8 cellular contexts compared by ENCODE assay signal in genomic region chr10:102713814-102714620, GRCh38. TPM values are rescaled to one million over a fixed set of nuclear protein-coding genes. Genes with fewer than 3 reads are reported as not detected.
A peak's percentile ranks its signal among the peaks of the same experiment; 100 is the strongest.
DNase-seq lines count a peak whose midpoint lies in the region; ATAC-seq and TF ChIP-seq lines count a peak whose summit lies in the region.

Gene ARL3 (minus strand): TSS chr10:102714397. CDS start chr10:102714275, 122 bp downstream.

- peak within 1 kb of the TSS; percentile 89 for H3K4me3 Mint-ChIP-seq in type B pancreatic cell

- no peaks in the 10 kb centered on the region for H3K36me3 ChIP-seq in adipocyte (ENCODE audit: control insufficient read depth, insufficient read depth, low read length, severe bottlenecking)
- H3K36me3 ChIP-seq in heart left ventricle, result no peaks in the 10 kb centered on the region

- no peaks in the 10 kb centered on the region for H3K9me3 ChIP-seq in adipocyte (ENCODE audit: control insufficient read depth, low read length)
- H3K9me3 ChIP-seq in heart left ventricle, result no peaks in the 10 kb centered on the region

- H3K4me1 ChIP-seq in adipocyte (ENCODE audit: control insufficient read depth, insufficient read depth, low read length) (peaks cover 31% of the 10 kb centered on the region), heart left ventricle (peaks cover 0 to 46% (median 22%) of the 10 kb centered on the region in 12 donors)

- H3K4me3 ChIP-seq in GM12875 (ENCODE audit: low read depth, low read length), result peak within 1 kb of the TSS; percentile 90
- H3K4me3 ChIP-seq in adipocyte (ENCODE audit: low read length), result peak within 1 kb of the TSS; percentile 94
- H3K4me3 ChIP-seq in heart left ventricle, result peak within 1 kb of the TSS; percentile 70 to 100 (median 90)

- intact Hi-C loops in heart left ventricle (cut with DNase I), result loop anchor here in 6 of 10 donors (2.0 to 10.0 kb wide), 6 partner anchors 37 to 621 kb away; partner anchors contain the start of gene TRIM8 (in 2 of the 6)

- DNase-seq in NCI-H1417 treated with DMSO at 0.1 percent for 48 hours (lab: John Stamatoyannopoulos, UW) (peak; percentile 54), SW 1271 (lab: John Stamatoyannopoulos, UW) (peak; percentile 92 to 96), adipocyte (ENCODE audit: low read depth) (peak; percentile 99), heart left ventricle (peak; percentile 97 to 99 (median 99)), pons (ENCODE audit: low spot score) (peak; percentile 98), type B pancreatic cell (ENCODE audit: extremely low spot score, unreplicated experiment) (peak; percentile 96)

- WGBS in heart left ventricle, 4 donors, result 0 to 1% (median 0%) methylated on average over 34 to 62 of the region's 62 CpGs

- H3K9ac ChIP-seq in adipocyte (ENCODE audit: low read length), result peak within 1 kb of the TSS; percentile 91

- ATAC-seq in HG02763 (IDR thresholded peaks at IDR 0.05; ENCODE audit: unreplicated experiment), result peak; percentile 85
- peak; percentile 98 to 99 (median 98) for ATAC-seq in heart left ventricle

- no peaks in the 10 kb centered on the region for H3K27me3 Mint-ChIP-seq in type B pancreatic cell

- peak within 1 kb of the TSS; percentile 2 to 92 (median 83) for H3K27ac ChIP-seq in heart left ventricle

- peaks cover 8% of the 10 kb centered on the region for H3K36me3 Mint-ChIP-seq in type B pancreatic cell

- peak within 1 kb of the TSS; percentile 80 for H3K27ac Mint-ChIP-seq in type B pancreatic cell

- no peaks in the 10 kb centered on the region for H3K9me3 Mint-ChIP-seq in type B pancreatic cell

- peak in 1 of 2 donors; percentile 74 for TF ChIP-seq POLR2A in heart left ventricle (IDR thresholded peaks at IDR 0.05)

- TF ChIP-seq CTCF in GM12875 (IDR thresholded peaks at IDR 0.05; ENCODE audit: borderline replicate concordance, insufficient read depth, low read depth, low read length) (no peak; the same call in 1 of the 2 replicates), heart left ventricle (IDR thresholded peaks at IDR 0.05) (peak in 7 of 12 donors; percentile 1 to 46 (median 38)), type B pancreatic cell (conservative IDR thresholded peaks at IDR 0.05) (peak; percentile 84)

- H3K4me1 Mint-ChIP-seq in type B pancreatic cell (ENCODE audit: unreplicated experiment), result peaks cover 52% of the 10 kb centered on the region

- H3K27me3 ChIP-seq in adipocyte (replicated peaks; ENCODE audit: control insufficient read depth, insufficient read depth, low read length) (no peaks in the 10 kb centered on the region), heart left ventricle (no peaks in the 10 kb centered on the region)

RNA-seq across cellular contexts. Expression of gene ARL3, which starts in this region (rescaled TPM):
- total RNA-seq in heart left ventricle, result 10 to 100 TPM in 7 of 9 donors, 1 to 10 TPM in 2; 5.8 to 17.0 (median 12.6) TPM
- 10 to 100 TPM in 1 of 2 donors, 1 to 10 TPM in 1; 9.0 to 19.3 TPM for polyA plus RNA-seq in heart left ventricle
- total RNA-seq in type B pancreatic cell (ENCODE audit: low replicate concordance), result 12.2 and 15.8 TPM in 2 replicates

Comparison
In these comparisons a context has a peak if more than half of its experiments do, and no peak if none do; other contexts are left out.
1. Peak in every context shown above with its lines: DNase-seq, ATAC-seq, H3K4me3 ChIP-seq and H3K27ac ChIP-seq.